Comparison of ENCODE assay signal across 8 cellular contexts in the genomic region with DNA sequence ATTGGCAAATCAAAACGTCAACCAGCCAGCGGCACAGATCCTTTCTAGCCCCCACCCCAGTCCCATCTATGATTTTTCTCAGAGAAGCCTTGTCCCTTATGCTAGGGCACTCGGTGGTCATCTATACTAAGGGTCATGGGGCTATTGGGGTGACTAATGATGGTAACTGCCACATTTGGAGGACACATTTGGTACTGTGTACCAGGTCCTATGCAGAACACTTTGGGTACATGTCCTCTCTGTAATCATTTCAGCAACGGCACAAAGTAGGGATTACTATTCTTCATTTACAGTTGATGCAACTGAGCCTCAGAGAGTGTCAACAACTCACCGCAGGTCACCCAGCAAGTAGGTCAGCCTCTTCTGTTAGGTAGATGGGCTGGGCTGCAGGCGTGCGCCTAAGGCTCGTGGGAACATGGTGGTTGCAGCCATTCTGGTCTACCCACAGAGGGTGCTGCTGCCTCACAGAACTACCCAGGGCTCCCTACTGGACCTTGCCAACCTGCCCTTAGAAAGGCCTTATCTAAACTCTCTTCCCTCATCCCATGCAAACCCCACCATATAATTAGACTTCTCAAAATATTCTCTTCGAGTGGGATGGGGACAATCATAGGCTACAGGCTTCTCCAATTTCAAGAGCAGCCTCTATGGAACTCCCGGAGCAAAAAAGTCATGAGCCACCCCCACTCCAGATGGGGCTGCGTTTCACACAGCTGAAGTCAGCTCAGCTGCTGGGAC. TPM values are rescaled to one million over a fixed set of nuclear protein-coding genes. Genes with fewer than 3 reads are reported as not detected.
DNase-seq lines count a peak whose midpoint lies in the region; ATAC-seq, FAIRE-seq and TF ChIP-seq lines count a peak whose summit lies in the region.

No MANE protein-coding gene starts in this region.

- peak; percentile 3 for FAIRE-seq in TTC549 (lab: Jason Lieb, UNC)
- FAIRE-seq in H1 (lab: Jason Lieb, UNC): peak; percentile 92

- TF ChIP-seq RAD21 in H1 (IDR thresholded peaks at IDR 0.05 in 1 of 2, conservative IDR thresholded peaks at IDR 0.05 in 1 of 2; ENCODE audit: low read depth in 2 of 2, low read length in 2 of 2): peak; percentile 95 to 97

- POLR2A ChIA-PET in H1 (lab: Charles Lee; ENCODE audit: partially characterized antibody): interaction anchor here (1.1 kb wide), 1 partner anchor 62 kb away, joined by 3 read pairs; no protein-coding TSS in a partner anchor

- H2BK5ac ChIP-seq in H1 (ENCODE audit: low read depth, low read length): no peak overlapping the region
- H2BK5ac ChIP-seq in mesenchymal stem cell (ENCODE audit: low read depth, low read length, poor library complexity, severe bottlenecking): no peak overlapping the region

- TF ChIP-seq EP300 in H1 (IDR thresholded peaks at IDR 0.05; ENCODE audit: borderline replicate concordance in 1 of 2, low read depth in 2 of 2, low read length in 2 of 2): no peak

- H2BK20ac ChIP-seq in H1 (ENCODE audit: low read length): no peak overlapping the region

- H3K36me3 ChIP-seq in H1 (ENCODE audit: control insufficient read depth in 2 of 4, insufficient read depth in 4 of 4, low read length in 3 of 4) (no peaks in the 10 kb centered on the region), mesenchymal stem cell (ENCODE audit: control insufficient read depth in 1 of 2, insufficient read depth in 2 of 2, low read depth in 1 of 2, low read length in 2 of 2) (no peaks in the 10 kb centered on the region), thoracic aorta (no peaks in the 10 kb centered on the region)

- H3K4me3 ChIP-seq in H1 (ENCODE audit: extremely low read depth in 1 of 4, insufficient read depth in 2 of 4, low read depth in 3 of 4, low read length in 4 of 4): no peak overlapping the region
- no peak overlapping the region for H3K4me3 ChIP-seq in mesenchymal stem cell (ENCODE audit: insufficient read depth in 1 of 2, low read depth in 1 of 2, low read length in 2 of 2)
- H3K4me3 ChIP-seq in thoracic aorta: no peak overlapping the region

- H4K91ac ChIP-seq in H1 (replicated peaks; ENCODE audit: insufficient read length, low read length) (no peak overlapping the region), mesenchymal stem cell (ENCODE audit: low read length) (no peak overlapping the region)

- H2AFZ ChIP-seq in H1 (ENCODE audit: low read length) (no peak overlapping the region), mesenchymal stem cell (ENCODE audit: low read depth, low read length) (no peak overlapping the region)

- 48% methylated on average over 11 of the region's 11 CpGs; no CpG with 5 or more reads in 1 of the 2 experiments for WGBS in H1 (ENCODE audit: extremely low coverage in 1 of 2, insufficient coverage in 1 of 2, insufficient read length in 1 of 2, insufficient replicate concordance in 2 of 2, low coverage in 1 of 2, low lambda C conversion rate in 2 of 2, missing lambda C conversion rate in 1 of 2), 2 experiments
- 38% methylated on average over 11 of the region's 11 CpGs for WGBS in mesenchymal stem cell

- no peak overlapping the region for H3K4ac ChIP-seq in H1 (replicated peaks; ENCODE audit: insufficient read length, low read depth, low read length)
- no peak overlapping the region for H3K4ac ChIP-seq in mesenchymal stem cell (ENCODE audit: low read depth in 1 of 2, low read length in 2 of 2)

- no peak overlapping the region for H4K5ac ChIP-seq in H1 (ENCODE audit: insufficient read length, low read depth, low read length)

- H3K9ac ChIP-seq in H1 (replicated peaks in 1 of 4; ENCODE audit: extremely low read depth in 1 of 4, low read depth in 3 of 4, low read length in 3 of 4) (no peak overlapping the region), mesenchymal stem cell (ENCODE audit: low read length) (no peak overlapping the region)

- no peaks in the 10 kb centered on the region for H4K20me1 ChIP-seq in H1 (replicated peaks in 1 of 2; ENCODE audit: control insufficient read depth in 1 of 2, insufficient read depth in 2 of 2, low read length in 2 of 2)

- H2BK12ac ChIP-seq in H1 (ENCODE audit: low read depth, low read length) (no peak overlapping the region), mesenchymal stem cell (ENCODE audit: low read length in 2 of 2) (no peak overlapping the region)

- TF ChIP-seq POLR2A in H1 (IDR thresholded peaks at IDR 0.05; ENCODE audit: control extremely low read depth in 1 of 2, low read depth in 2 of 2, low read length in 2 of 2): no peak

- no peak overlapping the region for H4K8ac ChIP-seq in H1 (ENCODE audit: extremely low read depth, insufficient read depth, low read length)
- no peak overlapping the region for H4K8ac ChIP-seq in mesenchymal stem cell (ENCODE audit: low read length)

- H3K4me2 ChIP-seq in H1 (ENCODE audit: insufficient read depth in 1 of 2, low read depth in 2 of 2, low read length in 2 of 2): 0 out of 4 replicates have a peak overlapping the region, but pooled peaks of 1 of the 2 experiments have one; percentile 10
- H3K4me2 ChIP-seq in mesenchymal stem cell (ENCODE audit: low read length, poor library complexity, severe bottlenecking): no peak overlapping the region

- no peak overlapping the region for H3K27ac ChIP-seq in H1 (ENCODE audit: low read depth, low read length)
- H3K27ac ChIP-seq in mesenchymal stem cell (ENCODE audit: low read length, poor library complexity, severe bottlenecking): no peak overlapping the region
- no peak overlapping the region for H3K27ac ChIP-seq in thoracic aorta

- no peaks in the 10 kb centered on the region for H3K23me2 ChIP-seq in H1 (ENCODE audit: low read depth, low read length)

- no peak overlapping the region for H2BK15ac ChIP-seq in H1 (ENCODE audit: low read length)
- H2BK15ac ChIP-seq in mesenchymal stem cell (ENCODE audit: low read depth, poor library complexity, severe bottlenecking): no peak overlapping the region

- H3K23ac ChIP-seq in H1 (ENCODE audit: insufficient read length) (no peak overlapping the region), mesenchymal stem cell (ENCODE audit: low read length in 2 of 2) (no peak overlapping the region)

- CTCF ChIA-PET in H1 (lab: Charles Lee; ENCODE audit: partially characterized antibody): interaction anchor here (0.5 to 7.8 kb wide), 27 partner anchors 10 to 346 kb away, joined by 3 to 111 read pairs (median 4); a partner anchor contains a TSS

- H3K14ac ChIP-seq in H1 (ENCODE audit: insufficient read length) (no peak overlapping the region), mesenchymal stem cell (ENCODE audit: low read length in 2 of 2) (no peak overlapping the region)

- no peak overlapping the region for H2BK120ac ChIP-seq in H1 (replicated peaks; ENCODE audit: low read depth, low read length)
- no peak overlapping the region for H2BK120ac ChIP-seq in mesenchymal stem cell (ENCODE audit: low read depth, low read length)

- peak; percentile 90 to 94 (median 94) for TF ChIP-seq CTCF in H1 (IDR thresholded peaks at IDR 0.05; ENCODE audit: control extremely low read depth in 1 of 3, insufficient read depth in 1 of 3, low read depth in 1 of 3, low read length in 3 of 3)
- peak; percentile 26 for TF ChIP-seq CTCF in thoracic aorta (IDR thresholded peaks at IDR 0.05)

- peaks cover 4 to 9% (median 6%) of the 10 kb centered on the region in 4 experiments; a peak in 5 of 7 replicates for H3K4me1 ChIP-seq in H1 (replicated peaks in 1 of 4; ENCODE audit: control insufficient read depth in 3 of 4, insufficient read depth in 4 of 4, low read length in 3 of 4)
- H3K4me1 ChIP-seq in mesenchymal stem cell (ENCODE audit: control insufficient read depth, insufficient read depth, low read depth, low read length): peaks cover 4% of the 10 kb centered on the region
- no peaks in the 10 kb centered on the region for H3K4me1 ChIP-seq in thoracic aorta (ENCODE audit: control insufficient read depth in 1 of 2, low read depth in 2 of 2)

- no peak overlapping the region for H3K56ac ChIP-seq in H1 (replicated peaks; ENCODE audit: insufficient read length, low read depth, low read length)

- H3K79me2 ChIP-seq in H1 (ENCODE audit: control insufficient read depth in 1 of 2, insufficient read depth in 2 of 2, low read length in 2 of 2): no peaks in the 10 kb centered on the region

- H3K27me3 ChIP-seq in H1 (replicated peaks in 1 of 4; ENCODE audit: control insufficient read depth in 3 of 4, extremely low read depth in 1 of 4, insufficient read depth in 3 of 4, low read length in 3 of 4) (no peaks in the 10 kb centered on the region), mesenchymal stem cell (ENCODE audit: control insufficient read depth in 1 of 2, insufficient read depth in 1 of 2, low read length in 2 of 2) (peaks cover 0 to 27% of the 10 kb centered on the region in 2 experiments), thoracic aorta (replicated peaks; ENCODE audit: insufficient read depth) (no peaks in the 10 kb centered on the region)

- DNase-seq in CMK (ENCODE audit: low read depth): peak; percentile 59
- DNase-seq in NCI-H2029 (lab: John Stamatoyannopoulos, UW): peak; percentile 31
- peak; percentile 77 to 79 for DNase-seq in H1 (ENCODE audit: low read depth in 1 of 2, low spot score in 2 of 2)
- peak; percentile 74 for DNase-seq in mesenchymal stem cell
- DNase-seq in thoracic aorta (ENCODE audit: low spot score): no peak

- H3K18ac ChIP-seq in H1 (ENCODE audit: extremely low read depth, low read length) (no peak overlapping the region), mesenchymal stem cell (ENCODE audit: low read depth in 1 of 2, low read length in 2 of 2) (no peak overlapping the region)

- H3K9me3 ChIP-seq in H1 (ENCODE audit: insufficient read depth in 2 of 2, low read depth in 1 of 2, low read length in 1 of 2) (no peaks in the 10 kb centered on the region), mesenchymal stem cell (ENCODE audit: control insufficient read depth, low read length) (no peaks in the 10 kb centered on the region), thoracic aorta (no peaks in the 10 kb centered on the region)

- ATAC-seq in GM19467 (IDR thresholded peaks at IDR 0.05; ENCODE audit: unreplicated experiment) (peak; percentile 59), thoracic aorta (ENCODE audit: insufficient number of reproducible peaks, low FRiP score, low read depth) (no peak), HG02885 (IDR thresholded peaks at IDR 0.05; ENCODE audit: poor library complexity, unreplicated experiment) (no peak)

- no peaks in the 10 kb centered on the region for H3K79me1 ChIP-seq in H1 (ENCODE audit: low read depth, low read length)
- H3K79me1 ChIP-seq in mesenchymal stem cell (replicated peaks; ENCODE audit: low read length, poor library complexity, severe bottlenecking): no peaks in the 10 kb centered on the region

- H2AK5ac ChIP-seq in H1 (ENCODE audit: low read depth, low read length) (no peak overlapping the region), mesenchymal stem cell (ENCODE audit: low read length, severe bottlenecking) (no peak overlapping the region)

RNA-seq across cellular contexts. Expression of a gene that starts 5.7 kb away (rescaled TPM):
- 90.7 and 98.7 TPM in 2 replicates for total RNA-seq in H1 (2021; fragmentation: NEBNext Ultra II Directional; extraction: Animal tissue kit (Norgen Biotek cat#: 25700))
- polyA plus RNA-seq in H1 (2011; rRNA removed): 67.1 and 84.0 TPM in 2 replicates
- 94.6 TPM for polyA plus RNA-seq in H1 (2011; cell fraction: cytosol; rRNA removed)
- polyA plus RNA-seq in H1 (2011; cell fraction: nucleus; rRNA removed): 57.2 TPM
- polyA plus RNA-seq in H1 (2012, experiment 1 of 2): 73.0 to 88.0 TPM (median 79.9 TPM) in 4 replicates
- 65.6 TPM for polyA plus RNA-seq in H1 (2012, experiment 2 of 2)
- polyA plus RNA-seq in H1 (2013, experiment 1 of 2): 100 TPM
- polyA plus RNA-seq in H1 (2013, experiment 2 of 2): 91.9 TPM
- 121 and 172 TPM in 2 replicates for polyA minus RNA-seq in H1 (2011; rRNA and poly(A)+ RNA removed)
- polyA minus RNA-seq in H1 (2011; cell fraction: cytosol; rRNA and poly(A)+ RNA removed): 41.2 TPM
- polyA minus RNA-seq in H1 (2011; cell fraction: nucleus; rRNA and poly(A)+ RNA removed): 36.9 TPM
- polyA plus RNA-seq in mesenchymal stem cell (2013, experiment 1 of 2): 106 TPM
- 107 TPM for polyA plus RNA-seq in mesenchymal stem cell (2013, experiment 2 of 2)
- 10 to 100 TPM; 81.5 to 98.9 TPM for total RNA-seq in thoracic aorta

RNA-seq across cellular contexts. Expression of a gene that starts 47.8 kb away (rescaled TPM):
- total RNA-seq in H1 (2021; fragmentation: NEBNext Ultra II Directional; extraction: Animal tissue kit (Norgen Biotek cat#: 25700)): 82.1 and 89.8 TPM in 2 replicates
- polyA plus RNA-seq in H1 (2011; rRNA removed): 83.6 and 137 TPM in 2 replicates
- 64.7 TPM for polyA plus RNA-seq in H1 (2011; cell fraction: cytosol; rRNA removed)
- 131 TPM for polyA plus RNA-seq in H1 (2011; cell fraction: nucleus; rRNA removed)
- polyA plus RNA-seq in H1 (2012, experiment 1 of 2): 47.7 to 93.4 TPM (median 83.0 TPM) in 4 replicates
- polyA plus RNA-seq in H1 (2012, experiment 2 of 2): 73.1 TPM
- polyA plus RNA-seq in H1 (2013, experiment 1 of 2): 78.0 TPM
- polyA plus RNA-seq in H1 (2013, experiment 2 of 2): 85.3 TPM
- polyA minus RNA-seq in H1 (2011; rRNA and poly(A)+ RNA removed): 96.7 and 126 TPM in 2 replicates
- polyA minus RNA-seq in H1 (2011; cell fraction: cytosol; rRNA and poly(A)+ RNA removed): 97.8 TPM
- 55.4 TPM for polyA minus RNA-seq in H1 (2011; cell fraction: nucleus; rRNA and poly(A)+ RNA removed)
- 27.8 TPM for polyA plus RNA-seq in mesenchymal stem cell (2013, experiment 1 of 2)
- 27.3 TPM for polyA plus RNA-seq in mesenchymal stem cell (2013, experiment 2 of 2)
- total RNA-seq in thoracic aorta: 10 to 100 TPM; 45.1 to 59.0 TPM

RNA-seq across cellular contexts. Expression of a gene that starts 59.7 kb away (rescaled TPM):
- total RNA-seq in H1 (2021; fragmentation: NEBNext Ultra II Directional; extraction: Animal tissue kit (Norgen Biotek cat#: 25700)): 5.8 and 7.5 TPM in 2 replicates
- polyA plus RNA-seq in H1 (2011; rRNA removed): 1.6 and 2.5 TPM in 2 replicates
- polyA plus RNA-seq in H1 (2011; cell fraction: cytosol; rRNA removed): 1.8 TPM
- 4.4 TPM for polyA plus RNA-seq in H1 (2011; cell fraction: nucleus; rRNA removed)
- 2.3 to 3.3 TPM (median 2.8 TPM) in 4 replicates for polyA plus RNA-seq in H1 (2012, experiment 1 of 2)
- 2.3 TPM for polyA plus RNA-seq in H1 (2012, experiment 2 of 2)
- 4.0 TPM for polyA plus RNA-seq in H1 (2013, experiment 1 of 2)
- polyA plus RNA-seq in H1 (2013, experiment 2 of 2): 4.2 TPM
- polyA minus RNA-seq in H1 (2011; rRNA and poly(A)+ RNA removed): 2.2 and 3.9 TPM in 2 replicates
- polyA minus RNA-seq in H1 (2011; cell fraction: cytosol; rRNA and poly(A)+ RNA removed): 2.1 TPM
- polyA minus RNA-seq in H1 (2011; cell fraction: nucleus; rRNA and poly(A)+ RNA removed): 2.8 TPM
- 0.04 TPM for polyA plus RNA-seq in mesenchymal stem cell (2013, experiment 1 of 2)
- polyA plus RNA-seq in mesenchymal stem cell (2013, experiment 2 of 2): 0.03 TPM
- 1 to 10 TPM in 1 of 2 donors, under 1 TPM in 1; 0.27 to 2.3 TPM for total RNA-seq in thoracic aorta
